In genomic region chr19:14002571-14003278, GRCh38 we compare ENCODE assay signal across 9 cellular contexts. TPM values are rescaled to one million over a fixed set of nuclear protein-coding genes. Genes with fewer than 3 reads are reported as not detected.
DNase-seq lines count a peak whose midpoint lies in the region; ATAC-seq, FAIRE-seq and TF ChIP-seq lines count a peak whose summit lies in the region.
"Had no signal": no experiment of that assay in that cellular context is flagged by ENCODE, and none has a peak within 500 bp of the region (broad histone marks: within the 10 kb centered on the region; RNA-seq: fewer than 3 reads in every experiment).

No MANE protein-coding gene starts in this region.

- no peaks in the 10 kb centered on the region for H4K20me1 ChIP-seq in K562 (replicated peaks; ENCODE audit: control insufficient read depth, insufficient read depth, low read length)

- 60% methylated on average over 13 of the region's 13 CpGs for WGBS in K562 (ENCODE audit: insufficient coverage, low coverage, missing lambda C conversion rate)

- peak; percentile 58 for DNase-seq in Right ventricle myocardium inferior (ENCODE audit: missing footprints)
- DNase-seq in Right ventricle myocardium superior: no peak
- DNase-seq in K562 (ENCODE audit: extremely low read depth in 1 of 4, low spot score in 3 of 4): peak in 1 of 4 experiments; percentile 5
- no peak for DNase-seq in upper lobe of right lung

- in situ Hi-C loops in K562 (cut with MboI): no loop called here

- H3K4me1 ChIP-seq in K562 (replicated peaks in 1 of 2; ENCODE audit: control insufficient read depth in 2 of 2, insufficient read depth in 2 of 2, low read length in 2 of 2) (peaks cover 31 to 32% of the 10 kb centered on the region in 2 experiments), muscle layer of duodenum (ENCODE audit: control insufficient read depth in 1 of 2, insufficient read depth in 2 of 2, low read length in 2 of 2) (peaks cover 0 to 4% of the 10 kb centered on the region in 2 donors), upper lobe of right lung (peaks cover 35% of the 10 kb centered on the region)

- POLR2A ChIA-PET in K562 (lab: Yijun Ruan, JAX): interaction anchor here (0.6 kb wide), 2 partner anchors 847 to 1104 kb away, joined by 3 read pairs; no protein-coding TSS in a partner anchor

- peak overlapping the region; percentile 27; the same call in 1 of the 2 replicates for H3K4me2 ChIP-seq in K562 (ENCODE audit: insufficient read depth, low read length)

- TF ChIP-seq EP300 in K562 (IDR thresholded peaks at IDR 0.05; ENCODE audit: low read length): no peak

- FAIRE-seq in K562 (lab: Jason Lieb, UNC): no peak

- H3K79me2 ChIP-seq in K562 (ENCODE audit: control insufficient read depth, insufficient read depth, low read length): peaks cover 66% of the 10 kb centered on the region

- H3K4me3 ChIP-seq in K562: no peak overlapping the region
- no peak overlapping the region for H3K4me3 ChIP-seq in muscle layer of duodenum (ENCODE audit: low read depth in 1 of 2, low read length in 2 of 2)
- no peak overlapping the region for H3K4me3 ChIP-seq in upper lobe of right lung

- TF ChIP-seq CTCF in K562 (IDR thresholded peaks at IDR 0.05 in 2 of 3, conservative IDR thresholded peaks at IDR 0.05 in 1 of 3; ENCODE audit: insufficient read depth in 2 of 3, low read depth in 1 of 3, low read length in 3 of 3) (no peak), upper lobe of right lung (IDR thresholded peaks at IDR 0.05) (no peak)

- H3K9ac ChIP-seq in K562 (ENCODE audit: insufficient read depth in 1 of 2, low read depth in 2 of 2, low read length in 2 of 2): peak overlapping the region; percentile 56 to 73; a peak in 3 of 4 replicates

- TF ChIP-seq RAD21 in K562 (CRISPR knock-in tag; conservative IDR thresholded peaks at IDR 0.05 in 1 of 2, IDR thresholded peaks at IDR 0.05 in 1 of 2): no peak

- CTCF ChIA-PET in K562 (lab: Yijun Ruan, JAX; ENCODE audit: low intra/inter-chr PET ratio): no interaction called here

- intact Hi-C loops in Right ventricle myocardium inferior (cut with DNase I): no loop called here
- intact Hi-C loops in Right ventricle myocardium superior (cut with DNase I): no loop called here
- intact Hi-C loops in K562 (cut with micrococcal nuclease): no loop called here
- intact Hi-C loops in upper lobe of right lung (cut with DNase I): no loop called here

- H2AFZ ChIP-seq in K562 (ENCODE audit: low read depth, low read length): 0 out of 2 replicates have a peak overlapping the region, but pooled peaks have one; percentile 22

- no peak for ATAC-seq in Right ventricle myocardium inferior
- ATAC-seq in Right ventricle myocardium superior (ENCODE audit: poor library complexity): no peak
- ATAC-seq in K562: no peak
- ATAC-seq in upper lobe of right lung: no peak
- no peak for ATAC-seq in GM21390 (IDR thresholded peaks at IDR 0.05; ENCODE audit: unreplicated experiment)
- no peak for ATAC-seq in GM19023 (IDR thresholded peaks at IDR 0.05; ENCODE audit: unreplicated experiment)
- ATAC-seq in GM21367 (IDR thresholded peaks at IDR 0.05; ENCODE audit: unreplicated experiment): no peak

- H3K9me3 ChIP-seq in K562 (replicated peaks; ENCODE audit: control insufficient read depth, insufficient read depth, low read depth, low read length) (no peaks in the 10 kb centered on the region), muscle layer of duodenum (ENCODE audit: control insufficient read depth in 1 of 2, low read length in 2 of 2) (no peaks in the 10 kb centered on the region), upper lobe of right lung (no peaks in the 10 kb centered on the region)

- TF ChIP-seq POLR2A in K562 (conservative IDR thresholded peaks at IDR 0.05): no peak

- no peaks in the 10 kb centered on the region for H3K9me1 ChIP-seq in K562 (ENCODE audit: control insufficient read depth, insufficient read depth, low read length)

- no TSS peak for BruUV-seq in K562 (replicated peaks; lab: Mats Ljungman, UMichigan)

- H3K27ac ChIP-seq in K562 (ENCODE audit: extremely low read depth, low read depth, low read length) (peak overlapping the region; percentile 35; the same call in 2 of the 3 replicates), muscle layer of duodenum (ENCODE audit: low read length) (peak overlapping the region; percentile 35), upper lobe of right lung (peak overlapping the region; percentile 100)

- H3K27me3 ChIP-seq in K562 (ENCODE audit: control insufficient read depth in 2 of 2, insufficient read depth in 2 of 2, low read length in 2 of 2) (no peaks in the 10 kb centered on the region), muscle layer of duodenum (ENCODE audit: low read depth, low read length) (no peaks in the 10 kb centered on the region), upper lobe of right lung (no peaks in the 10 kb centered on the region)

- H3K36me3 ChIP-seq in K562 (ENCODE audit: control insufficient read depth, insufficient read depth, low read length) (peaks cover 21% of the 10 kb centered on the region; the same call in 2 of the 3 replicates), muscle layer of duodenum (ENCODE audit: control insufficient read depth in 1 of 2, insufficient read depth in 2 of 2, low read length in 2 of 2) (peaks cover 0 to 10% of the 10 kb centered on the region in 2 donors), upper lobe of right lung (no peaks in the 10 kb centered on the region)

RNA-seq across cellular contexts. Expression of gene RFX1, which starts 3.4 kb away (rescaled TPM):
- total RNA-seq in Right ventricle myocardium inferior: 15.4 TPM
- 13.0 TPM for total RNA-seq in Right ventricle myocardium superior
- total RNA-seq in K562 (2011; cell fraction: chromatin; rRNA removed; ENCODE audit: low replicate concordance): 5.5 and 14.4 TPM in 2 replicates
- total RNA-seq in K562 (2011; cell fraction: nucleolus; rRNA removed): 12.2 and 13.2 TPM in 2 replicates
- total RNA-seq in K562 (2011; cell fraction: nucleoplasm; rRNA removed): 7.8 and 8.1 TPM in 2 replicates
- 3.1 and 4.0 TPM in 2 replicates for total RNA-seq in K562 (2014; rRNA removed)
- total RNA-seq in K562 (2014; rRNA removed; fragmentation: Illumina TruSeq; extraction: Trizol): 0.22 and 0.40 TPM in 2 replicates
- 1.2 and 1.4 TPM in 2 replicates for total RNA-seq in K562 (2015; rRNA removed; fragmentation: Illumina TruSeq; extraction: Trizol)
- 17.9 and 19.3 TPM in 2 replicates for total RNA-seq in K562 (2021)
- polyA plus RNA-seq in K562 (2011; rRNA removed): 0.95 and 1.4 TPM in 2 replicates
- 0.60 and 1.4 TPM in 2 replicates for polyA plus RNA-seq in K562 (2011; cell fraction: cytosol; rRNA removed)
- polyA plus RNA-seq in K562 (2011; cell fraction: nucleus; rRNA removed): 5.3 and 11.1 TPM in 2 replicates
- polyA plus RNA-seq in K562 (2012): 9.7 and 10.4 TPM in 2 replicates
- polyA plus RNA-seq in K562 (2014; fragmentation: Illumina TruSeq; extraction: Trizol): 1.7 and 4.7 TPM in 2 replicates
- under 1 TPM; 0.14 to 0.25 TPM for polyA plus RNA-seq in K562 (2014; fragmentation: Nextera tagmentation; extraction: Ambion mirVana)
- polyA plus RNA-seq in K562 (2014; rRNA removed): 3.8 and 4.8 TPM in 2 replicates
- 0.35 and 0.36 TPM in 2 replicates for polyA minus RNA-seq in K562 (2011; rRNA and poly(A)+ RNA removed)
- polyA minus RNA-seq in K562 (2011; cell fraction: cytosol; rRNA and poly(A)+ RNA removed): 5.1 and 12.7 TPM in 2 replicates
- polyA minus RNA-seq in K562 (2011; cell fraction: nucleus; rRNA and poly(A)+ RNA removed): 4.2 and 5.9 TPM in 2 replicates
- 17.8 TPM for total RNA-seq in upper lobe of right lung

RNA-seq across cellular contexts. Expression of gene RLN3, which starts 25.2 kb away (rescaled TPM):
- not detected for total RNA-seq in Right ventricle myocardium inferior
- not detected for total RNA-seq in Right ventricle myocardium superior
- not detected in 2 replicates for total RNA-seq in K562 (2011; cell fraction: chromatin; rRNA removed; ENCODE audit: low replicate concordance)
- 0.92 TPM in 1 of 2 replicates, not detected in the other for total RNA-seq in K562 (2011; cell fraction: nucleolus; rRNA removed)
- total RNA-seq in K562 (2011; cell fraction: nucleoplasm; rRNA removed): not detected in 2 replicates
- 1.1 TPM in 1 of 2 replicates, not detected in the other for total RNA-seq in K562 (2014; rRNA removed)
- total RNA-seq in K562 (2014; rRNA removed; fragmentation: Illumina TruSeq; extraction: Trizol): not detected in 2 replicates
- not detected in 2 replicates for total RNA-seq in K562 (2015; rRNA removed; fragmentation: Illumina TruSeq; extraction: Trizol)
- 0.31 TPM in 1 of 2 replicates, not detected in the other for total RNA-seq in K562 (2021)
- polyA plus RNA-seq in K562 (2011; rRNA removed): 0.71 TPM in 1 of 2 replicates, not detected in the other
- 0.27 and 2.5 TPM in 2 replicates for polyA plus RNA-seq in K562 (2011; cell fraction: cytosol; rRNA removed)
- 0.57 TPM in 1 of 2 replicates, not detected in the other for polyA plus RNA-seq in K562 (2011; cell fraction: nucleus; rRNA removed)
- 0.26 and 0.57 TPM in 2 replicates for polyA plus RNA-seq in K562 (2012)
- not detected in 2 replicates for polyA plus RNA-seq in K562 (2014; fragmentation: Illumina TruSeq; extraction: Trizol)
- not detected for polyA plus RNA-seq in K562 (2014; fragmentation: Nextera tagmentation; extraction: Ambion mirVana)
- 0.38 and 1.2 TPM in 2 replicates for polyA plus RNA-seq in K562 (2014; rRNA removed)
- polyA minus RNA-seq in K562 (2011; rRNA and poly(A)+ RNA removed): not detected in 2 replicates
- polyA minus RNA-seq in K562 (2011; cell fraction: cytosol; rRNA and poly(A)+ RNA removed): not detected in 2 replicates
- polyA minus RNA-seq in K562 (2011; cell fraction: nucleus; rRNA and poly(A)+ RNA removed): not detected in 2 replicates
- not detected for total RNA-seq in upper lobe of right lung
- total RNA-seq: renal cortical epithelial cell had no signal

RNA-seq across cellular contexts. Expression of gene IL27RA, which starts 28.8 kb away (rescaled TPM):
- total RNA-seq in Right ventricle myocardium inferior (5.6 TPM), Right ventricle myocardium superior (5.3 TPM), K562 (2014; rRNA removed) (11.6 and 12.6 TPM in 2 replicates), K562 (2014; rRNA removed; fragmentation: Illumina TruSeq; extraction: Trizol) (6.3 and 7.0 TPM in 2 replicates), K562 (2015; rRNA removed; fragmentation: Illumina TruSeq; extraction: Trizol) (8.6 and 8.8 TPM in 2 replicates), K562 (2021) (15.2 and 15.9 TPM in 2 replicates), upper lobe of right lung (16.2 TPM)
- total RNA-seq in K562 (2011; cell fraction: chromatin; rRNA removed; ENCODE audit: low replicate concordance): 10.9 and 28.8 TPM in 2 replicates
- 34.2 and 45.7 TPM in 2 replicates for total RNA-seq in K562 (2011; cell fraction: nucleolus; rRNA removed)
- 19.0 and 24.8 TPM in 2 replicates for total RNA-seq in K562 (2011; cell fraction: nucleoplasm; rRNA removed)
- polyA plus RNA-seq in K562 (2011; rRNA removed) (14.1 and 15.9 TPM in 2 replicates), K562 (2014; fragmentation: Illumina TruSeq; extraction: Trizol) (12.5 and 13.3 TPM in 2 replicates), K562 (2014; fragmentation: Nextera tagmentation; extraction: Ambion mirVana) (1 to 10 TPM; 1.9 to 2.1 TPM), K562 (2014; rRNA removed) (10.6 and 12.0 TPM in 2 replicates)
- polyA plus RNA-seq in K562 (2011; cell fraction: cytosol; rRNA removed): 9.7 and 22.4 TPM in 2 replicates
- polyA plus RNA-seq in K562 (2011; cell fraction: nucleus; rRNA removed): 7.8 and 13.8 TPM in 2 replicates
- 12.8 and 16.0 TPM in 2 replicates for polyA plus RNA-seq in K562 (2012)
- 4.5 and 7.4 TPM in 2 replicates for polyA minus RNA-seq in K562 (2011; rRNA and poly(A)+ RNA removed)
- 5.3 and 8.4 TPM in 2 replicates for polyA minus RNA-seq in K562 (2011; cell fraction: cytosol; rRNA and poly(A)+ RNA removed)
- 2.8 and 3.9 TPM in 2 replicates for polyA minus RNA-seq in K562 (2011; cell fraction: nucleus; rRNA and poly(A)+ RNA removed)

RNA-seq across cellular contexts. Expression of gene DCAF15, which starts 50.4 kb away (rescaled TPM):
- total RNA-seq in Right ventricle myocardium inferior (18.0 TPM), Right ventricle myocardium superior (15.4 TPM), K562 (2014; rRNA removed) (37.0 and 39.4 TPM in 2 replicates), K562 (2014; rRNA removed; fragmentation: Illumina TruSeq; extraction: Trizol) (10.4 and 13.6 TPM in 2 replicates), K562 (2015; rRNA removed; fragmentation: Illumina TruSeq; extraction: Trizol) (22.5 and 24.0 TPM in 2 replicates), K562 (2021) (63.2 and 68.5 TPM in 2 replicates), upper lobe of right lung (35.1 TPM)
- total RNA-seq in K562 (2011; cell fraction: chromatin; rRNA removed; ENCODE audit: low replicate concordance): 49.6 and 162 TPM in 2 replicates
- 148 and 149 TPM in 2 replicates for total RNA-seq in K562 (2011; cell fraction: nucleolus; rRNA removed)
- total RNA-seq in K562 (2011; cell fraction: nucleoplasm; rRNA removed): 55.0 and 76.5 TPM in 2 replicates
- polyA plus RNA-seq in K562 (2011; rRNA removed) (27.7 and 46.8 TPM in 2 replicates), K562 (2014; fragmentation: Illumina TruSeq; extraction: Trizol) (31.0 and 55.5 TPM in 2 replicates), K562 (2014; fragmentation: Nextera tagmentation; extraction: Ambion mirVana) (under 1 TPM; 0.17 to 0.56 TPM), K562 (2014; rRNA removed) (52.5 and 56.2 TPM in 2 replicates)
- 28.8 and 44.6 TPM in 2 replicates for polyA plus RNA-seq in K562 (2011; cell fraction: cytosol; rRNA removed)
- polyA plus RNA-seq in K562 (2011; cell fraction: nucleus; rRNA removed): 228 and 347 TPM in 2 replicates
- 50.0 and 68.0 TPM in 2 replicates for polyA plus RNA-seq in K562 (2012)
- polyA minus RNA-seq in K562 (2011; rRNA and poly(A)+ RNA removed): 14.2 and 17.7 TPM in 2 replicates
- 19.0 and 22.3 TPM in 2 replicates for polyA minus RNA-seq in K562 (2011; cell fraction: cytosol; rRNA and poly(A)+ RNA removed)
- 42.0 and 54.3 TPM in 2 replicates for polyA minus RNA-seq in K562 (2011; cell fraction: nucleus; rRNA and poly(A)+ RNA removed)

RNA-seq across cellular contexts. Expression of gene PALM3, which starts 59.2 kb away (rescaled TPM):
- total RNA-seq in Right ventricle myocardium inferior: 0.41 TPM
- total RNA-seq in Right ventricle myocardium superior: not detected
- total RNA-seq in K562 (2011; cell fraction: chromatin; rRNA removed; ENCODE audit: low replicate concordance): 0.53 and 0.76 TPM in 2 replicates
- 0.33 and 0.92 TPM in 2 replicates for total RNA-seq in K562 (2011; cell fraction: nucleolus; rRNA removed)
- 0.73 and 0.99 TPM in 2 replicates for total RNA-seq in K562 (2011; cell fraction: nucleoplasm; rRNA removed)
- 8.2 and 8.9 TPM in 2 replicates for total RNA-seq in K562 (2014; rRNA removed)
- 2.5 and 2.8 TPM in 2 replicates for total RNA-seq in K562 (2014; rRNA removed; fragmentation: Illumina TruSeq; extraction: Trizol)
- total RNA-seq in K562 (2015; rRNA removed; fragmentation: Illumina TruSeq; extraction: Trizol): 3.3 and 3.7 TPM in 2 replicates
- 7.6 and 9.3 TPM in 2 replicates for total RNA-seq in K562 (2021)
- polyA plus RNA-seq in K562 (2011; rRNA removed): 2.3 and 2.9 TPM in 2 replicates
- polyA plus RNA-seq in K562 (2011; cell fraction: cytosol; rRNA removed): 2.1 and 6.1 TPM in 2 replicates
- polyA plus RNA-seq in K562 (2011; cell fraction: nucleus; rRNA removed): 1.1 and 2.9 TPM in 2 replicates
- polyA plus RNA-seq in K562 (2012): 2.0 and 13.9 TPM in 2 replicates
- polyA plus RNA-seq in K562 (2014; fragmentation: Illumina TruSeq; extraction: Trizol): 7.4 and 10.8 TPM in 2 replicates
- polyA plus RNA-seq in K562 (2014; fragmentation: Nextera tagmentation; extraction: Ambion mirVana): under 1 TPM; 0.07 to 0.29 TPM
- polyA plus RNA-seq in K562 (2014; rRNA removed): 8.9 and 12.1 TPM in 2 replicates
- 0.39 and 1.3 TPM in 2 replicates for polyA minus RNA-seq in K562 (2011; rRNA and poly(A)+ RNA removed)
- 0.91 and 1.4 TPM in 2 replicates for polyA minus RNA-seq in K562 (2011; cell fraction: cytosol; rRNA and poly(A)+ RNA removed)
- polyA minus RNA-seq in K562 (2011; cell fraction: nucleus; rRNA and poly(A)+ RNA removed): 0.27 and 0.56 TPM in 2 replicates
- 10.0 TPM for total RNA-seq in upper lobe of right lung

Comparison
In these comparisons a context has a peak if more than half of its experiments do, and no peak if none do; other contexts are left out.
1. H3K27ac ChIP-seq: peak in every context shown above with its lines; median percentile 100 in upper lobe of right lung; 35 in K562; 35 in muscle layer of duodenum.